Comparison of ENCODE assay signal across 8 cellular contexts in genomic region chr1:160007577-160008200, GRCh38. TPM values are rescaled to one million over a fixed set of nuclear protein-coding genes. Genes with fewer than 3 reads are reported as not detected.
DNase-seq lines count a peak whose midpoint lies in the region; FAIRE-seq and TF ChIP-seq lines count a peak whose summit lies in the region.

No MANE protein-coding gene starts in this region.

- H3K27me3 Mint-ChIP-seq in CD4-positive, alpha-beta memory T cell: peaks cover 1 to 3% of the 10 kb centered on the region in 2 donors
- peaks cover 10% of the 10 kb centered on the region; the same call in 1 of the 2 replicates for H3K27me3 Mint-ChIP-seq in HFFc6 (ENCODE audit: insufficient read depth)

- no peaks in the 10 kb centered on the region for H3K36me3 Mint-ChIP-seq in CD4-positive, alpha-beta memory T cell
- H3K36me3 Mint-ChIP-seq in HFFc6 (ENCODE audit: low read depth): no peaks in the 10 kb centered on the region

- no peak overlapping the region for H3K4me3 Mint-ChIP-seq in CD4-positive, alpha-beta memory T cell
- no peak overlapping the region for H3K4me3 Mint-ChIP-seq in HFFc6

- peak; percentile 47 for FAIRE-seq in frontal cortex (lab: Jason Lieb, UNC)

- no peak overlapping the region for H3K27ac Mint-ChIP-seq in CD4-positive, alpha-beta memory T cell
- no peak overlapping the region for H3K27ac Mint-ChIP-seq in HFFc6

- no peaks in the 10 kb centered on the region for H3K9me3 ChIP-seq in CD4-positive, alpha-beta memory T cell (ENCODE audit: control insufficient read depth in 1 of 2, low read length in 2 of 2)
- H3K9me3 ChIP-seq in spleen: no peaks in the 10 kb centered on the region

- no peaks in the 10 kb centered on the region for H3K27me3 ChIP-seq in CD4-positive, alpha-beta memory T cell (ENCODE audit: insufficient read depth, low read length)
- peaks cover 0 to 10% (median 0%) of the 10 kb centered on the region in 7 donors for H3K27me3 ChIP-seq in spleen (replicated peaks in 1 of 7)

- no peak overlapping the region for H3K4me3 ChIP-seq in CD4-positive, alpha-beta memory T cell (ENCODE audit: low read length in 2 of 2)
- no peak overlapping the region for H3K4me3 ChIP-seq in spleen

- H3K27ac ChIP-seq in CD4-positive, alpha-beta memory T cell (ENCODE audit: low read depth, low read length): no peak overlapping the region
- no peak overlapping the region for H3K27ac ChIP-seq in spleen

- no peaks in the 10 kb centered on the region for H3K36me3 ChIP-seq in CD4-positive, alpha-beta memory T cell (ENCODE audit: insufficient read depth, low read length)
- H3K36me3 ChIP-seq in spleen: no peaks in the 10 kb centered on the region

- intact Hi-C loops in CD4-positive, alpha-beta memory T cell (cut with micrococcal nuclease): loop anchor here (1.0 to 5.0 kb wide), 4 partner anchors 23 to 795 kb away; partner anchors contain the start of genes DUSP23 and PIGM
- intact Hi-C loops in spleen (cut with DNase I; ENCODE audit: low total_unique reads): loop anchor here (5.0 kb wide), 2 partner anchors 70 to 210 kb away; no protein-coding TSS in a partner anchor

- WGBS in spleen, 5 donors: 70 to 81% (median 75%) methylated on average over 3 of the region's 3 CpGs

- DNase-seq in CD4-positive, alpha-beta memory T cell: peak in 4 of 5 donors; percentile 22 to 41 (median 33)
- no peak for DNase-seq in HFFc6
- peak; percentile 61 for DNase-seq in SK-MEL-5 (ENCODE audit: low read depth, low spot score)
- DNase-seq in frontal cortex (ENCODE audit: low spot score in 2 of 2): peak in 1 of 2 donors; percentile 21
- DNase-seq in spleen: no peak
- DNase-seq in HPDE6-E6E7 (ENCODE audit: extremely low spot score): no peak
- no peak for DNase-seq in activated gamma-delta T cell treated with Interleukin-2 at 50 U/mL for 16 hours
- no peak for DNase-seq in middle frontal gyrus (ENCODE audit: extremely low spot score, low spot score)

- H3K4me1 Mint-ChIP-seq in CD4-positive, alpha-beta memory T cell: no peaks in the 10 kb centered on the region
- peaks cover 12% of the 10 kb centered on the region for H3K4me1 Mint-ChIP-seq in HFFc6 (ENCODE audit: low read depth)

- TF ChIP-seq POLR2A in spleen (IDR thresholded peaks at IDR 0.05): no peak

- CTCF ChIA-PET in CD4-positive, alpha-beta memory T cell (lab: Charles Lee; ENCODE audit: partially characterized antibody): interaction anchor here (0.6 to 7.5 kb wide), 42 partner anchors 9 to 875 kb away, joined by 3 to 120 read pairs (median 5); partner anchors contain the start of genes FCRL6, IGSF9, KCNJ9 and PIGM

- POLR2A ChIA-PET in CD4-positive, alpha-beta memory T cell (lab: Charles Lee; ENCODE audit: partially characterized antibody): no interaction called here

- TF ChIP-seq CTCF in HFFc6 (IDR thresholded peaks at IDR 0.05) (peak; percentile 96), spleen (IDR thresholded peaks at IDR 0.05 in 8 of 11, conservative IDR thresholded peaks at IDR 0.05 in 3 of 11) (peak; percentile 55 to 92 (median 81))

- no peaks in the 10 kb centered on the region for H3K9me3 Mint-ChIP-seq in CD4-positive, alpha-beta memory T cell
- no peaks in the 10 kb centered on the region for H3K9me3 Mint-ChIP-seq in HFFc6

- no peaks in the 10 kb centered on the region for H3K4me1 ChIP-seq in CD4-positive, alpha-beta memory T cell (ENCODE audit: insufficient read depth, low read length)
- peaks cover 0 to 6% (median 0%) of the 10 kb centered on the region in 6 donors for H3K4me1 ChIP-seq in spleen

- in situ Hi-C loops in SK-MEL-5 (cut with HindIII; ENCODE audit: low pct_unique_long_range_greater_than_20kb, low sequenced_read_pairs): no loop called here

RNA-seq across cellular contexts. Expression of gene PIGM, which starts 24.1 kb away (rescaled TPM):
- total RNA-seq in CD4-positive, alpha-beta memory T cell: 10 to 100 TPM; 11.7 to 12.3 TPM
- 1 to 10 TPM; 2.9 to 3.5 TPM for polyA plus RNA-seq in CD4-positive, alpha-beta memory T cell
- 1 to 10 TPM; 6.7 to 8.4 (median 7.7) TPM for total RNA-seq in HFFc6 (2021; fragmentation: NEBNext Ultra II Directional; extraction: Animal tissue kit (Norgen Biotek cat#: 25700))
- total RNA-seq in SK-MEL-5 (2014; rRNA removed; shearing (Covaris generic)): 6.3 and 6.4 TPM in 2 replicates
- polyA plus RNA-seq in SK-MEL-5 (2015; cell fraction: cytosol; rRNA removed): 4.9 and 5.1 TPM in 2 replicates
- polyA plus RNA-seq in SK-MEL-5 (2015; cell fraction: nucleus; rRNA removed): 11.1 and 13.3 TPM in 2 replicates
- 7.7 TPM for total RNA-seq in frontal cortex
- 1 to 10 TPM; 4.2 to 8.5 (median 6.8) TPM for total RNA-seq in spleen
- polyA plus RNA-seq in spleen: 1 to 10 TPM; 2.1 to 2.7 (median 2.4) TPM

RNA-seq across cellular contexts. Expression of gene SLAMF9, which starts 53.7 kb away (rescaled TPM):
- total RNA-seq in CD4-positive, alpha-beta memory T cell: not detected
- polyA plus RNA-seq in CD4-positive, alpha-beta memory T cell: not detected
- total RNA-seq in HFFc6 (2021; fragmentation: NEBNext Ultra II Directional; extraction: Animal tissue kit (Norgen Biotek cat#: 25700)): under 1 TPM in 3 of 6 experiments, not detected in 3; 0.41 to 0.51 (median 0.46) TPM
- 13.6 and 17.9 TPM in 2 replicates for total RNA-seq in SK-MEL-5 (2014; rRNA removed; shearing (Covaris generic))
- polyA plus RNA-seq in SK-MEL-5 (2015; cell fraction: cytosol; rRNA removed): 7.3 and 11.2 TPM in 2 replicates
- polyA plus RNA-seq in SK-MEL-5 (2015; cell fraction: nucleus; rRNA removed): 0.73 and 3.5 TPM in 2 replicates
- total RNA-seq in frontal cortex (not detected), spleen (1 to 10 TPM in 1 of 7 donors, under 1 TPM in 2, not detected in 4; 0.67 to 1.3 (median 0.89) TPM)
- polyA plus RNA-seq in spleen: under 1 TPM; 0.14 to 0.26 (median 0.22) TPM

Comparison
In these comparisons a context has a peak if more than half of its experiments do, and no peak if none do; other contexts are left out.
1. DNase-seq: peak in CD4-positive, alpha-beta memory T cell (4 of 5) and SK-MEL-5 (single experiment); none in HFFc6 (single experiment), spleen (single experiment), HPDE6-E6E7 (single experiment), activated gamma-delta T cell treated with Interleukin-2 at 50 U/mL for 16 hours (single experiment) and middle frontal gyrus (single experiment).